Comparison of ENCODE assay signal across 1 cellular context in the genomic region with DNA sequence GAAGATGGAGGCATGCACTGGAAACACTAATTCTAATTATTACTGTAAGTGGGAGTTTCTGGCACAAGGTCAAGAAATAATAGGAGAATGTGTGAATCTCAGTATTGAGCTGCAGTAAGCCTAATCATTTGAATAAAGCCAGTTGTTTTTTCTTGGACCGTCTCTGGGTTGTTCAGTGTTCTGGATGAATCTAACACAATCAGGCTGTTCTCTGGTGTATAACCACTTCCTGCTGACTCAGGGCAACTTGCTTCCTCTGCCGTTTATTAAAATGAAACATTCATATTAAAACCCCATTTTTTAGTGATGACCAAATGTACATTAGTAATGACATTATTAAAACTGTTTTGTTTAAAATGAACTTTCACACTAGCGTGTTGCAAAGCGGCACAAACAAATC.
TF ChIP-seq lines count a peak whose summit lies in the region.

No MANE protein-coding gene starts in this region.

TF ChIP-seq in HEK293T, 16 proteins besides CTCF, POLR2A, EP300 and RAD21 (continued from another document):
- TF ChIP-seq, protein P1, sequence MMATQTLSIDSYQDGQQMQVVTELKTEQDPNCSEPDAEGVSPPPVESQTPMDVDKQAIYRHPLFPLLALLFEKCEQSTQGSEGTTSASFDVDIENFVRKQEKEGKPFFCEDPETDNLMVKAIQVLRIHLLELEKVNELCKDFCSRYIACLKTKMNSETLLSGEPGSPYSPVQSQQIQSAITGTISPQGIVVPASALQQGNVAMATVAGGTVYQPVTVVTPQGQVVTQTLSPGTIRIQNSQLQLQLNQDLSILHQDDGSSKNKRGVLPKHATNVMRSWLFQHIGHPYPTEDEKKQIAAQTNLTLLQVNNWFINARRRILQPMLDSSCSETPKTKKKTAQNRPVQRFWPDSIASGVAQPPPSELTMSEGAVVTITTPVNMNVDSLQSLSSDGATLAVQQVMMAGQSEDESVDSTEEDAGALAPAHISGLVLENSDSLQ (IDR thresholded peaks at IDR 0.05), result no peak
- TF ChIP-seq BHLHE40 (IDR thresholded peaks at IDR 0.05; ENCODE audit: borderline replicate concordance), result no peak
- TF ChIP-seq ELF4 (IDR thresholded peaks at IDR 0.05), result no peak
- TF ChIP-seq SP1 (IDR thresholded peaks at IDR 0.05), result no peak
- TF ChIP-seq L3MBTL2 (conservative IDR thresholded peaks at IDR 0.05), result no peak
